14 cellular contexts compared by ENCODE assay signal in genomic region chr5:53151713-53152458, GRCh38. TPM values are rescaled to one million over a fixed set of nuclear protein-coding genes. Genes with fewer than 3 reads are reported as not detected.
DNase-seq lines count a peak whose midpoint lies in the region; FAIRE-seq and TF ChIP-seq lines count a peak whose summit lies in the region.
"Had no signal": no experiment of that assay in that cellular context is flagged by ENCODE, and none has a peak within 500 bp of the region (broad histone marks: within the 10 kb centered on the region; RNA-seq: fewer than 3 reads in every experiment).

No MANE protein-coding gene starts in this region.

- no peaks in the 10 kb centered on the region for H4K20me1 ChIP-seq in astrocyte (ENCODE audit: insufficient read depth, low read length)

- peak overlapping the region; percentile 67 for H3K27ac Mint-ChIP-seq in astrocyte (ENCODE audit: unreplicated experiment)
- H3K27ac Mint-ChIP-seq: stimulated activated memory B cell treated with anti-CD40 and anti-IgM and Interleukin-4, amounts not matched to agents 10 μg/mL and 1 μg/mL and 100 μg/mL, for 72 hours had no signal

- H3K4me1 ChIP-seq in astrocyte (ENCODE audit: insufficient read depth, low read length), result peaks cover 5% of the 10 kb centered on the region

- no peaks in the 10 kb centered on the region for H3K79me2 ChIP-seq in astrocyte (ENCODE audit: insufficient read depth, low read length)

- H3K9me3 ChIP-seq in astrocyte (ENCODE audit: insufficient read depth, low read depth, low read length), result no peaks in the 10 kb centered on the region

- no peak overlapping the region for H3K4me3 ChIP-seq in astrocyte (ENCODE audit: insufficient read depth, low read depth, low read length)

- no peak overlapping the region for H3K9ac ChIP-seq in astrocyte (ENCODE audit: low read length)

- H3K27me3 Mint-ChIP-seq in astrocyte (ENCODE audit: low read depth, unreplicated experiment), result no peaks in the 10 kb centered on the region

- no peak overlapping the region for H3K27ac ChIP-seq in astrocyte (ENCODE audit: low read depth, low read length)

- peak; percentile 84 for FAIRE-seq in astrocyte (lab: Jason Lieb, UNC)

- DNase-seq in H4 (ENCODE audit: low spot score), result peak; percentile 34
- DNase-seq in astrocyte (ENCODE audit: low read depth), result peak; percentile 86
- peak; percentile 70 for DNase-seq in foreskin melanocyte
- DNase-seq in stromal cell of bone marrow (ENCODE audit: low read depth), result peak; percentile 89
- no peak for DNase-seq in NK-92 (lab: John Stamatoyannopoulos, UW; ENCODE audit: unreplicated experiment)
- no peak for DNase-seq in ureter (ENCODE audit: low spot score)
- DNase-seq in GOT3 (lab: John Stamatoyannopoulos, UW), result no peak
- DNase-seq in superior temporal gyrus (ENCODE audit: extremely low spot score), result no peak
- DNase-seq: activated CD8-positive, alpha-beta memory T cell treated with anti-CD3 and anti-CD28 coated beads, Interleukin-2, amount 50 U/mL, for 48 hours; amniotic stem cell; DMS79 treated with DMSO at 0.1 percent for 48 hours; NCI-H446; stimulated activated CD4-positive, alpha-beta T cell treated with anti-CD3 and anti-CD28 coated beads, Interleukin-2, amount 100 ng/mL, for 24 hours had no signal

- TF ChIP-seq CTCF in astrocyte (IDR thresholded peaks at IDR 0.05; ENCODE audit: insufficient read depth, low read depth, low read length), result no peak

- no peak overlapping the region for H3K4me3 Mint-ChIP-seq in astrocyte (ENCODE audit: unreplicated experiment)
- H3K4me3 Mint-ChIP-seq: stimulated activated memory B cell treated with anti-CD40 and anti-IgM and Interleukin-4, amounts not matched to agents 10 μg/mL and 1 μg/mL and 100 μg/mL, for 72 hours had no signal

- no peaks in the 10 kb centered on the region for H3K36me3 ChIP-seq in astrocyte (ENCODE audit: insufficient read depth, low read length)

- no peaks in the 10 kb centered on the region for H3K36me3 Mint-ChIP-seq in astrocyte (ENCODE audit: low read depth, unreplicated experiment)
- H3K36me3 Mint-ChIP-seq: stimulated activated memory B cell treated with anti-CD40 and anti-IgM and Interleukin-4, amounts not matched to agents 10 μg/mL and 1 μg/mL and 100 μg/mL, for 72 hours had no signal

- no peaks in the 10 kb centered on the region for H3K27me3 ChIP-seq in astrocyte (ENCODE audit: insufficient read depth, low read length)

- H2AFZ ChIP-seq in astrocyte (ENCODE audit: low read depth, low read length), result no peak overlapping the region

- H3K4me1 Mint-ChIP-seq in astrocyte (ENCODE audit: low read depth, unreplicated experiment), result peaks cover 17% of the 10 kb centered on the region
- H3K4me1 Mint-ChIP-seq: stimulated activated memory B cell treated with anti-CD40 and anti-IgM and Interleukin-4, amounts not matched to agents 10 μg/mL and 1 μg/mL and 100 μg/mL, for 72 hours had no signal

- peak overlapping the region; percentile 37 for H3K4me2 ChIP-seq in astrocyte (ENCODE audit: low read length)

- no peaks in the 10 kb centered on the region for H3K9me3 Mint-ChIP-seq in astrocyte (ENCODE audit: unreplicated experiment)
- H3K9me3 Mint-ChIP-seq: stimulated activated memory B cell treated with anti-CD40 and anti-IgM and Interleukin-4, amounts not matched to agents 10 μg/mL and 1 μg/mL and 100 μg/mL, for 72 hours had no signal

RNA-seq across cellular contexts. Expression of gene MOCS2, which starts 42.3 kb away (rescaled TPM):
- 88.9 and 103 TPM in 2 replicates for total RNA-seq in H4 (2014; rRNA removed; shearing (Covaris generic))
- total RNA-seq in astrocyte (42.7 and 44.2 TPM in 2 replicates), ureter (26.9 TPM)

Comparison
In these comparisons a context has a peak if more than half of its experiments do, and no peak if none do; other contexts are left out.
1. DNase-seq: peak in H4 (single experiment), astrocyte (single experiment), foreskin melanocyte (single experiment) and stromal cell of bone marrow (single experiment); none in NK-92 (single experiment), ureter (single experiment), GOT3 (single experiment) and superior temporal gyrus (single experiment).